Comparison of ENCODE assay signal across 23 cellular contexts in the genomic region with DNA sequence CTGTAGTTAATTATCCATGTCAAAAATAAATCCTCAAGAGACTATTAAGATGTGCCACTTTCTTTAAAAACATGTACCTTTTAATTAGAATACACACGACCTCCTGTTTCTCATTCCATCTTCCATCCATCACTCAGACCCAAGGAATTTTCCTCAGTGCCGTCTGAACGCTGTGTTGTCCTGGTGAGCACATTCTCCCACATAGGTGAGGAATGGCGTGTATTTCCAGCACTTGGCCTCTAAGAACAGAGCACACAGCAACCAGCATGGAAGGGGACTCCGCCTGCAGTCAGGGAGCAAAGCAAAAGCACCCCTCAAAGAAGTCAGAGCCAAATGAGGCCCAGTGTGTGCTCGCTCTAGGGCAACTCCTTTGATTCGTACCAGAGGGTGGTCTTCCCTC. TPM values are rescaled to one million over a fixed set of nuclear protein-coding genes. Genes with fewer than 3 reads are reported as not detected.
"Had no signal": no experiment of that assay in that cellular context is flagged by ENCODE, and none has a peak within 500 bp of the region (broad histone marks: within the 10 kb centered on the region; RNA-seq: fewer than 3 reads in every experiment).

No MANE protein-coding gene starts in this region.

- H3K4me1 ChIP-seq: SJSA1 had no signal

- H3K36me3 ChIP-seq: MG63, SJSA1 had no signal

- H3K4me3 ChIP-seq: MG63, SJSA1, SK-N-MC had no signal

- H3K9me3 ChIP-seq: MG63, SJSA1 had no signal

- H3K27ac ChIP-seq: SJSA1, SK-N-MC had no signal

- H3K27me3 ChIP-seq: MG63 had no signal

- DNase-seq: KBM-7, MG63, NCI-H1092, NCI-H1105 treated with DMSO at 0.1 percent for 48 hours, NCI-H1417 treated with DMSO at 0.1 percent for 48 hours, NCI-H146, NCI-H1694 treated with DMSO at 0.1 percent for 48 hours, NCI-H1930, NCI-H2081, NCI-H2107, NCI-H2227 treated with DMSO at 0.1 percent for 48 hours, NCI-H510A, NCI-H524 treated with DMSO at 0.1 percent for 48 hours, NCI-H69, NCI-H774, Right ventricle myocardium superior, RPMI8226, SIG-M5, SW 1271 had no signal

RNA-seq across cellular contexts. Expression of gene TBXT, which starts 45.9 kb away (rescaled TPM):
- total RNA-seq: HT-29, LHCN-M2, Right ventricle myocardium superior, SJSA1 had no signal
